ENCODE assay signal across 2 cellular contexts in genomic region chr14:68394719-68395117, GRCh38.
TF ChIP-seq lines count a peak whose summit lies in the region.

No MANE protein-coding gene starts in this region.

TF ChIP-seq in IMR-90, 13 proteins besides CTCF, POLR2A, EP300 and RAD21:
- TF ChIP-seq CEBPB (IDR thresholded peaks at IDR 0.05; ENCODE audit: low read depth, low read length): no peak
- TF ChIP-seq RFX5 (IDR thresholded peaks at IDR 0.05; ENCODE audit: low read depth, low read length): no peak
- TF ChIP-seq NFE2L2 (IDR thresholded peaks at IDR 0.05; ENCODE audit: low read depth, low read length): no peak
- no peak for TF ChIP-seq CHD1 (IDR thresholded peaks at IDR 0.05; ENCODE audit: low read depth, low read length)
- no peak for TF ChIP-seq RCOR1 (IDR thresholded peaks at IDR 0.05; ENCODE audit: insufficient replicate concordance, low read length)
- no peak for TF ChIP-seq MXI1 (IDR thresholded peaks at IDR 0.05; ENCODE audit: borderline replicate concordance, low read depth, low read length)
- TF ChIP-seq FOS (IDR thresholded peaks at IDR 0.05; ENCODE audit: low read depth, low read length): no peak
- TF ChIP-seq SMC3 (IDR thresholded peaks at IDR 0.05; ENCODE audit: low read depth, low read length): no peak
- TF ChIP-seq, protein P1, sequence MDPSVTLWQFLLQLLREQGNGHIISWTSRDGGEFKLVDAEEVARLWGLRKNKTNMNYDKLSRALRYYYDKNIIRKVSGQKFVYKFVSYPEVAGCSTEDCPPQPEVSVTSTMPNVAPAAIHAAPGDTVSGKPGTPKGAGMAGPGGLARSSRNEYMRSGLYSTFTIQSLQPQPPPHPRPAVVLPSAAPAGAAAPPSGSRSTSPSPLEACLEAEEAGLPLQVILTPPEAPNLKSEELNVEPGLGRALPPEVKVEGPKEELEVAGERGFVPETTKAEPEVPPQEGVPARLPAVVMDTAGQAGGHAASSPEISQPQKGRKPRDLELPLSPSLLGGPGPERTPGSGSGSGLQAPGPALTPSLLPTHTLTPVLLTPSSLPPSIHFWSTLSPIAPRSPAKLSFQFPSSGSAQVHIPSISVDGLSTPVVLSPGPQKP (IDR thresholded peaks at IDR 0.05; ENCODE audit: borderline replicate concordance, low read depth, low read length): no peak

TF ChIP-seq in H1, 55 proteins besides CTCF, POLR2A, EP300 and RAD21:
- no peak for TF ChIP-seq USF2 (IDR thresholded peaks at IDR 0.05; ENCODE audit: low read length)
- no peak for TF ChIP-seq SP1 (IDR thresholded peaks at IDR 0.05; ENCODE audit: low read depth, low read length)
- TF ChIP-seq JUN (IDR thresholded peaks at IDR 0.05; ENCODE audit: low read depth, low read length): no peak
- TF ChIP-seq EZH2 (IDR thresholded peaks at IDR 0.05; ENCODE audit: low read depth, low read length, severe bottlenecking): no peak
- no peak for TF ChIP-seq MAX (IDR thresholded peaks at IDR 0.05)
